Comparison of ENCODE assay signal across 14 cellular contexts in genomic region chr2:42281682-42282081, GRCh38.
"Had no signal": no experiment of that assay in that cellular context is flagged by ENCODE, and none has a peak within 500 bp of the region (broad histone marks: within the 10 kb centered on the region; RNA-seq: fewer than 3 reads in every experiment).

No MANE protein-coding gene starts in this region.

- H3K9me3 ChIP-seq: gastroesophageal sphincter, heart right ventricle, psoas muscle, sigmoid colon, spleen had no signal

- H3K27me3 ChIP-seq: cardiac muscle cell, dorsolateral prefrontal cortex, gastroesophageal sphincter, heart right ventricle, sigmoid colon, spleen had no signal

- H3K4me1 ChIP-seq: gastroesophageal sphincter, psoas muscle, sigmoid colon had no signal

- H3K27me3 Mint-ChIP-seq: natural killer cell treated with Interleukin-12 subunit alpha and Interleukin-12 subunit beta and Interleukin-15 and Interleukin-18, amount 100 ng/mL, for 72 hours had no signal

- H3K4me3 ChIP-seq: cardiac muscle cell, dorsolateral prefrontal cortex, gastroesophageal sphincter, heart right ventricle, psoas muscle, sigmoid colon, spleen had no signal

- DNase-seq: activated CD4-positive, alpha-beta T cell treated with anti-CD3 and anti-CD28 coated beads, Interleukin-2, amount 50 U/mL, for 48 hours; activated naive CD4-positive, alpha-beta T cell treated with Interleukin-2 at 50 U/mL for 16 hours; dorsolateral prefrontal cortex; heart right ventricle; mammary epithelial cell; occipital lobe; psoas muscle; sigmoid colon; spleen had no signal

- H3K9me3 Mint-ChIP-seq: activated T-helper 1 cell treated with anti-CD3 and anti-CD28 coated beads, Interleukin-12 subunit alpha, Interleukin-12 subunit beta, Interleukin-2, Interleukin-4 antibody, amounts not matched to agents 30 ng/mL and 10 ng/mL and 1 ng/mL, durations not matched to agents 14 hours and 24 hours and 36 hours; natural killer cell treated with Interleukin-12 subunit alpha and Interleukin-12 subunit beta and Interleukin-15 and Interleukin-18, amount 100 ng/mL, for 72 hours had no signal

- H3K4me3 Mint-ChIP-seq: activated T-helper 1 cell treated with anti-CD3 and anti-CD28 coated beads, Interleukin-12 subunit alpha, Interleukin-12 subunit beta, Interleukin-2, Interleukin-4 antibody, amounts not matched to agents 30 ng/mL and 10 ng/mL and 1 ng/mL, durations not matched to agents 14 hours and 24 hours and 36 hours; natural killer cell treated with Interleukin-12 subunit alpha and Interleukin-12 subunit beta and Interleukin-15 and Interleukin-18, amount 100 ng/mL, for 72 hours had no signal

- ATAC-seq: gastroesophageal sphincter; heart right ventricle; left lobe of liver; natural killer cell treated with Interleukin-12 subunit alpha and Interleukin-12 subunit beta and Interleukin-15 and Interleukin-18, amount 100 ng/mL, for 72 hours; psoas muscle had no signal
